1 cellular context compared by ENCODE assay signal in the genomic region with DNA sequence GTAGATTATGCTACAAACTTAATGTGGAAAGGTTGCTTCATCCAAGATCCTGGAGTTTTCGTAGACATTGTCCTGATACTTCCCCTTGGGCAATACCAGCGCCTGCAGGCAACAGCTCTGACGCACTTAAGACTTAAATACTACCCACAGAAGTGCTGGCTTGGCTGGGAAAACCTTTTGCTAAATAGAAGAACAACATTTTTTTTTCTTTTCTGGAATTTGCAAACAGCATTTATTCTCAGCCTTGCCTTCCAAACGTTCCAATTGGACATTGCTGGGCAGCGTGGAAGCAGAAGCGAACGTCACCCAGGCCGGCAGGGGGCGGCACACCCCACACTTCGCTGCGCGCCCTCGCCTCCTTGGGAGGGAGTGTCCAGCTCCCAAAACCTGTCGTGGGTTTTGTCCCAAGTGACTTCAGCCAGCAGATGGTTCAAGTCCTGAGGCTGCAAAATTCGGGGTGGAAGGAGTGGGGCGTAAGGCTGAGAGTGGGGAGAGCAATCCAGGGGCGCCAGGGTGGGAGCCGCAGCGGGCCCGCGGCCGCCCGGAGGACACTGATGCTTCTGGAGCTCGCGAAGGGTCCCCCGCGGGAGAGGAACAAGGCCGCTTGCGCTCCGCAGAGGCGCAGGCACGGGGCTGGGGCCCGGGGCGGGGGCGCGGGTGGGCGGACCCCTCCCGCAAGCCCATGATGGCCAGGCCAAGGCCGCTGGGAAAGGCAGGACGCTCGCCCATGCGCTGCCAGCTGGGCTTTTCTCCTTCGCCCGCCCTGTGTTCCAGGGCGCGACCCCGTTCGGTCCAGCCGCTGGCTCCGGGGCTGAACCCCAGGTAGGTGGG.
A peak's percentile ranks its signal among the peaks of the same experiment; 100 is the strongest.
TF ChIP-seq lines count a peak whose summit lies in the region.

No MANE protein-coding gene starts in this region.

TF ChIP-seq in HepG2, 621 proteins besides CTCF, POLR2A, EP300 and RAD21 (continued from another document and continues in another):
- no peak for TF ChIP-seq HDAC1 (CRISPR knock-in tag; IDR thresholded peaks at IDR 0.05)
- no peak for TF ChIP-seq CHCHD3 (CRISPR knock-in tag; IDR thresholded peaks at IDR 0.05)
- TF ChIP-seq TAF15 (IDR thresholded peaks at IDR 0.05; ENCODE audit: low read depth, low read length, poor library complexity, severe bottlenecking): no peak
- peak; percentile 50; the same call in 1 of the 2 replicates for TF ChIP-seq ZMYM4 (CRISPR knock-in tag; IDR thresholded peaks at IDR 0.05)
- TF ChIP-seq, protein P1, sequence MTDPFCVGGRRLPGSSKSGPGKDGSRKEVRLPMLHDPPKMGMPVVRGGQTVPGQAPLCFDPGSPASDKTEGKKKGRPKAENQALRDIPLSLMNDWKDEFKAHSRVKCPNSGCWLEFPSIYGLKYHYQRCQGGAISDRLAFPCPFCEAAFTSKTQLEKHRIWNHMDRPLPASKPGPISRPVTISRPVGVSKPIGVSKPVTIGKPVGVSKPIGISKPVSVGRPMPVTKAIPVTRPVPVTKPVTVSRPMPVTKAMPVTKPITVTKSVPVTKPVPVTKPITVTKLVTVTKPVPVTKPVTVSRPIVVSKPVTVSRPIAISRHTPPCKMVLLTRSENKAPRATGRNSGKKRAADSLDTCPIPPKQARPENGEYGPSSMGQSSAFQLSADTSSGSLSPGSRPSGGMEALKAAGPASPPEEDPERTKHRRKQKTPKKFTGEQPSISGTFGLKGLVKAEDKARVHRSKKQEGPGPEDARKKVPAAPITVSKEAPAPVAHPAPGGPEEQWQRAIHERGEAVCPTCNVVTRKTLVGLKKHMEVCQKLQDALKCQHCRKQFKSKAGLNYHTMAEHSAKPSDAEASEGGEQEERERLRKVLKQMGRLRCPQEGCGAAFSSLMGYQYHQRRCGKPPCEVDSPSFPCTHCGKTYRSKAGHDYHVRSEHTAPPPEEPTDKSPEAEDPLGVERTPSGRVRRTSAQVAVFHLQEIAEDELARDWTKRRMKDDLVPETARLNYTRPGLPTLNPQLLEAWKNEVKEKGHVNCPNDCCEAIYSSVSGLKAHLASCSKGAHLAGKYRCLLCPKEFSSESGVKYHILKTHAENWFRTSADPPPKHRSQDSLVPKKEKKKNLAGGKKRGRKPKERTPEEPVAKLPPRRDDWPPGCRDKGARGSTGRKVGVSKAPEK (CRISPR knock-in tag; IDR thresholded peaks at IDR 0.05; ENCODE audit: borderline replicate concordance): peak; percentile 53; the same call in 1 of the 2 replicates
- TF ChIP-seq NFIB (CRISPR knock-in tag; IDR thresholded peaks at IDR 0.05; ENCODE audit: borderline replicate concordance): no peak
- TF ChIP-seq, protein P2, sequence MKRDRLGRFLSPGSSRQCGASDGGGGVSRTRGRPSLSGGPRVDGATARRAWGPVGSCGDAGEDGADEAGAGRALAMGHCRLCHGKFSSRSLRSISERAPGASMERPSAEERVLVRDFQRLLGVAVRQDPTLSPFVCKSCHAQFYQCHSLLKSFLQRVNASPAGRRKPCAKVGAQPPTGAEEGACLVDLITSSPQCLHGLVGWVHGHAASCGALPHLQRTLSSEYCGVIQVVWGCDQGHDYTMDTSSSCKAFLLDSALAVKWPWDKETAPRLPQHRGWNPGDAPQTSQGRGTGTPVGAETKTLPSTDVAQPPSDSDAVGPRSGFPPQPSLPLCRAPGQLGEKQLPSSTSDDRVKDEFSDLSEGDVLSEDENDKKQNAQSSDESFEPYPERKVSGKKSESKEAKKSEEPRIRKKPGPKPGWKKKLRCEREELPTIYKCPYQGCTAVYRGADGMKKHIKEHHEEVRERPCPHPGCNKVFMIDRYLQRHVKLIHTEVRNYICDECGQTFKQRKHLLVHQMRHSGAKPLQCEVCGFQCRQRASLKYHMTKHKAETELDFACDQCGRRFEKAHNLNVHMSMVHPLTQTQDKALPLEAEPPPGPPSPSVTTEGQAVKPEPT (CRISPR knock-in tag; IDR thresholded peaks at IDR 0.05; ENCODE audit: low read depth): no peak
- TF ChIP-seq MIXL1 (CRISPR knock-in tag; IDR thresholded peaks at IDR 0.05): 0 out of 2 replicates have a peak, but pooled peaks have one; percentile 7
- TF ChIP-seq ZSCAN25 (CRISPR knock-in tag; IDR thresholded peaks at IDR 0.05): no peak
- TF ChIP-seq ZNF333 (CRISPR knock-in tag; IDR thresholded peaks at IDR 0.05; ENCODE audit: borderline replicate concordance): 0 out of 2 replicates have a peak, but pooled peaks have one; percentile 41
- TF ChIP-seq, protein P3, sequence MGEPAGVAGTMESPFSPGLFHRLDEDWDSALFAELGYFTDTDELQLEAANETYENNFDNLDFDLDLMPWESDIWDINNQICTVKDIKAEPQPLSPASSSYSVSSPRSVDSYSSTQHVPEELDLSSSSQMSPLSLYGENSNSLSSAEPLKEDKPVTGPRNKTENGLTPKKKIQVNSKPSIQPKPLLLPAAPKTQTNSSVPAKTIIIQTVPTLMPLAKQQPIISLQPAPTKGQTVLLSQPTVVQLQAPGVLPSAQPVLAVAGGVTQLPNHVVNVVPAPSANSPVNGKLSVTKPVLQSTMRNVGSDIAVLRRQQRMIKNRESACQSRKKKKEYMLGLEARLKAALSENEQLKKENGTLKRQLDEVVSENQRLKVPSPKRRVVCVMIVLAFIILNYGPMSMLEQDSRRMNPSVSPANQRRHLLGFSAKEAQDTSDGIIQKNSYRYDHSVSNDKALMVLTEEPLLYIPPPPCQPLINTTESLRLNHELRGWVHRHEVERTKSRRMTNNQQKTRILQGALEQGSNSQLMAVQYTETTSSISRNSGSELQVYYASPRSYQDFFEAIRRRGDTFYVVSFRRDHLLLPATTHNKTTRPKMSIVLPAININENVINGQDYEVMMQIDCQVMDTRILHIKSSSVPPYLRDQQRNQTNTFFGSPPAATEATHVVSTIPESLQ (CRISPR knock-in tag; conservative IDR thresholded peaks at IDR 0.05): no peak
- TF ChIP-seq KLF11 (CRISPR knock-in tag; IDR thresholded peaks at IDR 0.05): no peak
- TF ChIP-seq, protein P4, sequence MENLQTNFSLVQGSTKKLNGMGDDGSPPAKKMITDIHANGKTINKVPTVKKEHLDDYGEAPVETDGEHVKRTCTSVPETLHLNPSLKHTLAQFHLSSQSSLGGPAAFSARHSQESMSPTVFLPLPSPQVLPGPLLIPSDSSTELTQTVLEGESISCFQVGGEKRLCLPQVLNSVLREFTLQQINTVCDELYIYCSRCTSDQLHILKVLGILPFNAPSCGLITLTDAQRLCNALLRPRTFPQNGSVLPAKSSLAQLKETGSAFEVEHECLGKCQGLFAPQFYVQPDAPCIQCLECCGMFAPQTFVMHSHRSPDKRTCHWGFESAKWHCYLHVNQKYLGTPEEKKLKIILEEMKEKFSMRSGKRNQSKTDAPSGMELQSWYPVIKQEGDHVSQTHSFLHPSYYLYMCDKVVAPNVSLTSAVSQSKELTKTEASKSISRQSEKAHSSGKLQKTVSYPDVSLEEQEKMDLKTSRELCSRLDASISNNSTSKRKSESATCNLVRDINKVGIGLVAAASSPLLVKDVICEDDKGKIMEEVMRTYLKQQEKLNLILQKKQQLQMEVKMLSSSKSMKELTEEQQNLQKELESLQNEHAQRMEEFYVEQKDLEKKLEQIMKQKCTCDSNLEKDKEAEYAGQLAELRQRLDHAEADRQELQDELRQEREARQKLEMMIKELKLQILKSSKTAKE (CRISPR knock-in tag; IDR thresholded peaks at IDR 0.05; ENCODE audit: borderline replicate concordance): no peak
- peak; percentile 44; the same call in 1 of the 2 replicates for TF ChIP-seq CREB1 (IDR thresholded peaks at IDR 0.05)
- peak; percentile 64; the same call in 1 of the 2 replicates for TF ChIP-seq CREB1 (CRISPR knock-in tag; IDR thresholded peaks at IDR 0.05)
- no peak for TF ChIP-seq HCFC1 (IDR thresholded peaks at IDR 0.05; ENCODE audit: low read depth, low read length)
- no peak for TF ChIP-seq ZNF775 (CRISPR knock-in tag; IDR thresholded peaks at IDR 0.05; ENCODE audit: borderline replicate concordance)
- peak; percentile 33; the same call in 1 of the 2 replicates for TF ChIP-seq MXD4 (CRISPR knock-in tag; IDR thresholded peaks at IDR 0.05)
- TF ChIP-seq SIX4 (CRISPR knock-in tag; IDR thresholded peaks at IDR 0.05): no peak
- TF ChIP-seq, protein P5, sequence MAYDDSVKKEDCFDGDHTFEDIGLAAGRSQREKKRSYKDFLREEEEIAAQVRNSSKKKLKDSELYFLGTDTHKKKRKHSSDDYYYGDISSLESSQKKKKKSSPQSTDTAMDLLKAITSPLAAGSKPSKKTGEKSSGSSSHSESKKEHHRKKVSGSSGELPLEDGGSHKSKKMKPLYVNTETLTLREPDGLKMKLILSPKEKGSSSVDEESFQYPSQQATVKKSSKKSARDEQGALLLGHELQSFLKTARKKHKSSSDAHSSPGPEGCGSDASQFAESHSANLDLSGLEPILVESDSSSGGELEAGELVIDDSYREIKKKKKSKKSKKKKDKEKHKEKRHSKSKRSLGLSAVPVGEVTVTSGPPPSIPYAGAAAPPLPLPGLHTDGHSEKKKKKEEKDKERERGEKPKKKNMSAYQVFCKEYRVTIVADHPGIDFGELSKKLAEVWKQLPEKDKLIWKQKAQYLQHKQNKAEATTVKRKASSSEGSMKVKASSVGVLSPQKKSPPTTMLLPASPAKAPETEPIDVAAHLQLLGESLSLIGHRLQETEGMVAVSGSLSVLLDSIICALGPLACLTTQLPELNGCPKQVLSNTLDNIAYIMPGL (CRISPR knock-in tag; IDR thresholded peaks at IDR 0.05; ENCODE audit: borderline replicate concordance in 1 of 2, low read depth in 1 of 2): peak; percentile 81 to 90
- no peak for TF ChIP-seq JARID2 (CRISPR knock-in tag; IDR thresholded peaks at IDR 0.05; ENCODE audit: insufficient replicate concordance)
- TF ChIP-seq, protein P6, sequence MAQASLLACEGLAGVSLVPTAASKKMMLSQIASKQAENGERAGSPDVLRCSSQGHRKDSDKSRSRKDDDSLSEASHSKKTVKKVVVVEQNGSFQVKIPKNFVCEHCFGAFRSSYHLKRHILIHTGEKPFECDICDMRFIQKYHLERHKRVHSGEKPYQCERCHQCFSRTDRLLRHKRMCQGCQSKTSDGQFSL (CRISPR knock-in tag; IDR thresholded peaks at IDR 0.05): no peak
- peak; percentile 23; the same call in 1 of the 2 replicates for TF ChIP-seq REPIN1 (CRISPR knock-in tag; IDR thresholded peaks at IDR 0.05; ENCODE audit: borderline replicate concordance, low read depth)
- 0 out of 2 replicates have a peak, but pooled peaks have one; percentile 7 for TF ChIP-seq SAP130 (CRISPR knock-in tag; IDR thresholded peaks at IDR 0.05; ENCODE audit: low read depth)
- peak; percentile 47; the same call in 1 of the 2 replicates for TF ChIP-seq ZFX (CRISPR knock-in tag; IDR thresholded peaks at IDR 0.05; ENCODE audit: low read depth)
- TF ChIP-seq ARID2 (CRISPR knock-in tag; IDR thresholded peaks at IDR 0.05; ENCODE audit: borderline replicate concordance): no peak
- no peak for TF ChIP-seq FOXK2 (IDR thresholded peaks at IDR 0.05)
- no peak for TF ChIP-seq CBFB (CRISPR knock-in tag; IDR thresholded peaks at IDR 0.05)
- TF ChIP-seq ZNF501 (CRISPR knock-in tag; IDR thresholded peaks at IDR 0.05): peak; percentile 76
- no peak for TF ChIP-seq ZNF577 (CRISPR knock-in tag; IDR thresholded peaks at IDR 0.05; ENCODE audit: borderline replicate concordance, low read depth)
- no peak for TF ChIP-seq ZNF777 (CRISPR knock-in tag; IDR thresholded peaks at IDR 0.05)
- TF ChIP-seq PHF8 (CRISPR knock-in tag; IDR thresholded peaks at IDR 0.05): 0 out of 2 replicates have a peak, but pooled peaks have one; percentile 15
- no peak for TF ChIP-seq ZNF552 (CRISPR knock-in tag; IDR thresholded peaks at IDR 0.05; ENCODE audit: borderline replicate concordance)
- TF ChIP-seq, protein P7, sequence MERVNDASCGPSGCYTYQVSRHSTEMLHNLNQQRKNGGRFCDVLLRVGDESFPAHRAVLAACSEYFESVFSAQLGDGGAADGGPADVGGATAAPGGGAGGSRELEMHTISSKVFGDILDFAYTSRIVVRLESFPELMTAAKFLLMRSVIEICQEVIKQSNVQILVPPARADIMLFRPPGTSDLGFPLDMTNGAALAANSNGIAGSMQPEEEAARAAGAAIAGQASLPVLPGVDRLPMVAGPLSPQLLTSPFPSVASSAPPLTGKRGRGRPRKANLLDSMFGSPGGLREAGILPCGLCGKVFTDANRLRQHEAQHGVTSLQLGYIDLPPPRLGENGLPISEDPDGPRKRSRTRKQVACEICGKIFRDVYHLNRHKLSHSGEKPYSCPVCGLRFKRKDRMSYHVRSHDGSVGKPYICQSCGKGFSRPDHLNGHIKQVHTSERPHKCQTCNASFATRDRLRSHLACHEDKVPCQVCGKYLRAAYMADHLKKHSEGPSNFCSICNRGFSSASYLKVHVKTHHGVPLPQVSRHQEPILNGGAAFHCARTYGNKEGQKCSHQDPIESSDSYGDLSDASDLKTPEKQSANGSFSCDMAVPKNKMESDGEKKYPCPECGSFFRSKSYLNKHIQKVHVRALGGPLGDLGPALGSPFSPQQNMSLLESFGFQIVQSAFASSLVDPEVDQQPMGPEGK (CRISPR knock-in tag; IDR thresholded peaks at IDR 0.05): no peak; the same call in 1 of the 2 replicates
- no peak for TF ChIP-seq THYN1 (CRISPR knock-in tag; IDR thresholded peaks at IDR 0.05; ENCODE audit: borderline replicate concordance, low read depth)
- TF ChIP-seq HNRNPLL (IDR thresholded peaks at IDR 0.05; ENCODE audit: low read depth, low read length, poor library complexity, severe bottlenecking): peak; percentile 41
- TF ChIP-seq MXI1 (IDR thresholded peaks at IDR 0.05; ENCODE audit: borderline replicate concordance, low read depth, low read length): no peak; the same call in 2 of the 3 replicates
- TF ChIP-seq, protein P8, sequence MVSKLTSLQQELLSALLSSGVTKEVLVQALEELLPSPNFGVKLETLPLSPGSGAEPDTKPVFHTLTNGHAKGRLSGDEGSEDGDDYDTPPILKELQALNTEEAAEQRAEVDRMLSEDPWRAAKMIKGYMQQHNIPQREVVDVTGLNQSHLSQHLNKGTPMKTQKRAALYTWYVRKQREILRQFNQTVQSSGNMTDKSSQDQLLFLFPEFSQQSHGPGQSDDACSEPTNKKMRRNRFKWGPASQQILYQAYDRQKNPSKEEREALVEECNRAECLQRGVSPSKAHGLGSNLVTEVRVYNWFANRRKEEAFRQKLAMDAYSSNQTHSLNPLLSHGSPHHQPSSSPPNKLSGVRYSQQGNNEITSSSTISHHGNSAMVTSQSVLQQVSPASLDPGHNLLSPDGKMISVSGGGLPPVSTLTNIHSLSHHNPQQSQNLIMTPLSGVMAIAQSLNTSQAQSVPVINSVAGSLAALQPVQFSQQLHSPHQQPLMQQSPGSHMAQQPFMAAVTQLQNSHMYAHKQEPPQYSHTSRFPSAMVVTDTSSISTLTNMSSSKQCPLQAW (CRISPR knock-in tag; IDR thresholded peaks at IDR 0.05): peak; percentile 76
- no peak for TF ChIP-seq XBP1 (CRISPR knock-in tag; IDR thresholded peaks at IDR 0.05)
- TF ChIP-seq ELF4 (CRISPR knock-in tag; IDR thresholded peaks at IDR 0.05; ENCODE audit: borderline replicate concordance): no peak
- no peak for TF ChIP-seq ZNF564 (CRISPR knock-in tag; IDR thresholded peaks at IDR 0.05)
- TF ChIP-seq ARNTL (CRISPR knock-in tag; IDR thresholded peaks at IDR 0.05): 0 out of 2 replicates have a peak, but pooled peaks have one; percentile 57
